Comparison of ENCODE assay signal across 1 cellular context in the genomic region with DNA sequence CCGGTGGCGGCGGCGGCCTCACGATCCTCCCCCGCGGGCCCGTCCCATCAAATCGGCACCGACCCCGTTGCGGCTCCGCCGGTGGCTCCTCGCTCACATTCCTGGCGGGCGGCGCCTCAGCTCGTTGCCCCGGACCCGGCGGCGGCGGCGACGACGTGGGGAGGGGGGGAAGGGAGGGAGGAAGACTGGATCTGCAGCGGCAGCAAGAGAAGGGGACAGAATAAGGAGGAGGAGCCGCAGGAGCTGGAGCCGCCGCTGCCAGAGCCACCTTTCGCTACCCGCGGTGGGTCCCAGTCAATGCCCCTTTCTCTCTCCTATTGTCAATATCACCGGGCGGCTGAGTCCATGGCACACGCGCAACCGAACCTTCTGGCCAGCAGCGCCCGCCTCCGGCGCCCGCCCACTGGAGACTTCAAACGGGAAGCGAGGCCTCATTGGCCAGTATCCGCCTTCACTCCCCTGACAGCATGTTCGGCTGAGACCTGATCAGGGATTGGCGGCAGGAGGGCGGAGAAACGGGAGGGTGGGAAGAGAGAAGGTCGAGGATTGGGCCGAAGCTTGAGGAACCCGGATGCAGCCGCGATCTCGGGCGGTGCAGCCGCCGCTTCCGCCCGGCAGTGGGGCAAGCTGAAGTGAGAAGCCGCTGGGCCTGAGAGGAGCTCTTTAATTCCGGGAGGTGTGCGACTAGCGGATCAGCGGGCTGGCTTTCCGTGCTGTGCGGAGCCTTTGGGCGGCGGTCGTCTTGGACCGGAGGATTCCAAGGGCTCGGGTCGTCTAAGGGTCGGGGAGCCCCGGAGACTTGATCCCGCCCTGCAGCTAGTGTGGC.
TF ChIP-seq lines count a peak whose summit lies in the region.

Gene PPP2R5E, minus strand, starts transcription at position 378 of the 826 bp plus-strand sequence. CDS start 3,692 bp downstream, outside the sequence.

TF ChIP-seq in K562, 482 proteins besides CTCF, POLR2A, EP300 and RAD21 (continued from another document and continues in another):
- TF ChIP-seq ZNF398 (CRISPR knock-in tag; IDR thresholded peaks at IDR 0.05): no peak
- TF ChIP-seq BCL6 (CRISPR knock-in tag; IDR thresholded peaks at IDR 0.05): no peak
- TF ChIP-seq MBD2 (IDR thresholded peaks at IDR 0.05; ENCODE audit: borderline replicate concordance, low read depth): peak; percentile 93
- no peak for TF ChIP-seq KAT2B (IDR thresholded peaks at IDR 0.05; ENCODE audit: low read depth, low read length)
- TF ChIP-seq PRPF4 (IDR thresholded peaks at IDR 0.05; ENCODE audit: insufficient read depth, low read depth, low read length, poor library complexity, severe bottlenecking): no peak
- TF ChIP-seq KDM4B (IDR thresholded peaks at IDR 0.05; ENCODE audit: borderline replicate concordance in 2 of 2, low read depth in 1 of 2): no peak
- no peak for TF ChIP-seq CHAMP1 (IDR thresholded peaks at IDR 0.05)
- peak; percentile 30; the same call in 1 of the 2 replicates for TF ChIP-seq SMAD4 (CRISPR knock-in tag; conservative IDR thresholded peaks at IDR 0.05)
- TF ChIP-seq, protein P1, sequence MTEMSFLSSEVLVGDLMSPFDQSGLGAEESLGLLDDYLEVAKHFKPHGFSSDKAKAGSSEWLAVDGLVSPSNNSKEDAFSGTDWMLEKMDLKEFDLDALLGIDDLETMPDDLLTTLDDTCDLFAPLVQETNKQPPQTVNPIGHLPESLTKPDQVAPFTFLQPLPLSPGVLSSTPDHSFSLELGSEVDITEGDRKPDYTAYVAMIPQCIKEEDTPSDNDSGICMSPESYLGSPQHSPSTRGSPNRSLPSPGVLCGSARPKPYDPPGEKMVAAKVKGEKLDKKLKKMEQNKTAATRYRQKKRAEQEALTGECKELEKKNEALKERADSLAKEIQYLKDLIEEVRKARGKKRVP (CRISPR knock-in tag; IDR thresholded peaks at IDR 0.05): no peak
- no peak for TF ChIP-seq NR1H2 (CRISPR knock-in tag; IDR thresholded peaks at IDR 0.05)
- TF ChIP-seq POU5F1 (IDR thresholded peaks at IDR 0.05; ENCODE audit: borderline replicate concordance, low read depth, low read length, partially characterized antibody): no peak
- no peak for TF ChIP-seq SNIP1 (IDR thresholded peaks at IDR 0.05; ENCODE audit: low read depth)
- peak; percentile 74; the same call in 1 of the 2 replicates for TF ChIP-seq MYC (IDR thresholded peaks at IDR 0.05; ENCODE audit: low read depth, low read length)
- no peak for TF ChIP-seq MYC (CRISPR knock-in tag; IDR thresholded peaks at IDR 0.05; ENCODE audit: borderline replicate concordance, low read depth)
- TF ChIP-seq ETV1 (tag; conservative IDR thresholded peaks at IDR 0.05; ENCODE audit: low read depth): peak; percentile 66; the same call in 1 of the 2 replicates
- TF ChIP-seq KDM5B (IDR thresholded peaks at IDR 0.05; ENCODE audit: insufficient replicate concordance, low read depth, low read length): peak; percentile 73
- 0 out of 2 replicates have a peak, but pooled peaks have one; percentile 21 for TF ChIP-seq ZBTB7A (IDR thresholded peaks at IDR 0.05; ENCODE audit: borderline replicate concordance, control insufficient read depth, low read depth, low read length)
- TF ChIP-seq JUND (IDR thresholded peaks at IDR 0.05; ENCODE audit: borderline replicate concordance, low read depth, low read length): 0 out of 2 replicates have a peak, but pooled peaks have one; percentile 8
- TF ChIP-seq JUND (tag; IDR thresholded peaks at IDR 0.05; ENCODE audit: borderline replicate concordance, low read depth, low read length): no peak
- TF ChIP-seq, protein P2, sequence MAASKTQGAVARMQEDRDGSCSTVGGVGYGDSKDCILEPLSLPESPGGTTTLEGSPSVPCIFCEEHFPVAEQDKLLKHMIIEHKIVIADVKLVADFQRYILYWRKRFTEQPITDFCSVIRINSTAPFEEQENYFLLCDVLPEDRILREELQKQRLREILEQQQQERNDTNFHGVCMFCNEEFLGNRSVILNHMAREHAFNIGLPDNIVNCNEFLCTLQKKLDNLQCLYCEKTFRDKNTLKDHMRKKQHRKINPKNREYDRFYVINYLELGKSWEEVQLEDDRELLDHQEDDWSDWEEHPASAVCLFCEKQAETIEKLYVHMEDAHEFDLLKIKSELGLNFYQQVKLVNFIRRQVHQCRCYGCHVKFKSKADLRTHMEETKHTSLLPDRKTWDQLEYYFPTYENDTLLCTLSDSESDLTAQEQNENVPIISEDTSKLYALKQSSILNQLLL (CRISPR knock-in tag; IDR thresholded peaks at IDR 0.05; ENCODE audit: borderline replicate concordance): no peak
- TF ChIP-seq ZNF184 (CRISPR knock-in tag; IDR thresholded peaks at IDR 0.05): no peak
- TF ChIP-seq RAD51 (IDR thresholded peaks at IDR 0.05; ENCODE audit: borderline replicate concordance, low read depth): no peak
- TF ChIP-seq KHSRP (IDR thresholded peaks at IDR 0.05): no peak
- no peak for TF ChIP-seq POLR2AphosphoS2 (IDR thresholded peaks at IDR 0.05; ENCODE audit: low read length)
- no peak for TF ChIP-seq MTF1 (CRISPR knock-in tag; IDR thresholded peaks at IDR 0.05; ENCODE audit: borderline replicate concordance)
- TF ChIP-seq NRF1 (conservative IDR thresholded peaks at IDR 0.05 in 1 of 2, IDR thresholded peaks at IDR 0.05 in 1 of 2): peak; percentile 85 to 87
- TF ChIP-seq, protein P3, sequence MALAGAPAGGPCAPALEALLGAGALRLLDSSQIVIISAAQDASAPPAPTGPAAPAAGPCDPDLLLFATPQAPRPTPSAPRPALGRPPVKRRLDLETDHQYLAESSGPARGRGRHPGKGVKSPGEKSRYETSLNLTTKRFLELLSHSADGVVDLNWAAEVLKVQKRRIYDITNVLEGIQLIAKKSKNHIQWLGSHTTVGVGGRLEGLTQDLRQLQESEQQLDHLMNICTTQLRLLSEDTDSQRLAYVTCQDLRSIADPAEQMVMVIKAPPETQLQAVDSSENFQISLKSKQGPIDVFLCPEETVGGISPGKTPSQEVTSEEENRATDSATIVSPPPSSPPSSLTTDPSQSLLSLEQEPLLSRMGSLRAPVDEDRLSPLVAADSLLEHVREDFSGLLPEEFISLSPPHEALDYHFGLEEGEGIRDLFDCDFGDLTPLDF (CRISPR knock-in tag; IDR thresholded peaks at IDR 0.05): no peak
- TF ChIP-seq ZNF445 (CRISPR knock-in tag; IDR thresholded peaks at IDR 0.05; ENCODE audit: low read depth): no peak
- TF ChIP-seq PHF8 (IDR thresholded peaks at IDR 0.05; ENCODE audit: borderline replicate concordance, low read length): peak; percentile 80
- TF ChIP-seq SREBF2 (CRISPR knock-in tag; IDR thresholded peaks at IDR 0.05): no peak
- TF ChIP-seq ZNF3 (CRISPR knock-in tag; IDR thresholded peaks at IDR 0.05): no peak
- no peak for TF ChIP-seq SETDB1 (IDR thresholded peaks at IDR 0.05; ENCODE audit: low read length)
- no peak for TF ChIP-seq RREB1 (CRISPR knock-in tag; IDR thresholded peaks at IDR 0.05)
- TF ChIP-seq THAP7 (CRISPR knock-in tag; IDR thresholded peaks at IDR 0.05): no peak
- peak; percentile 92 for TF ChIP-seq ELF1 (tag; IDR thresholded peaks at IDR 0.05)
- TF ChIP-seq BMI1 (IDR thresholded peaks at IDR 0.05; ENCODE audit: low read length): no peak
- no peak for TF ChIP-seq HDAC6 (IDR thresholded peaks at IDR 0.05; ENCODE audit: low read depth, low read length)
- TF ChIP-seq SREBF1 (IDR thresholded peaks at IDR 0.05; ENCODE audit: borderline replicate concordance, low read depth, low read length): no peak
- no peak for TF ChIP-seq ZSCAN32 (CRISPR knock-in tag; IDR thresholded peaks at IDR 0.05)
- no peak for TF ChIP-seq NR2F6 (CRISPR knock-in tag; IDR thresholded peaks at IDR 0.05)
- peak; percentile 49; the same call in 1 of the 2 replicates for TF ChIP-seq ZFX (CRISPR knock-in tag; IDR thresholded peaks at IDR 0.05)
- no peak for TF ChIP-seq FUS (optimal IDR thresholded peaks at IDR 0.05; ENCODE audit: low read depth, low read length)
- TF ChIP-seq ZNF212 (CRISPR knock-in tag; IDR thresholded peaks at IDR 0.05): no peak
- no peak for TF ChIP-seq NFXL1 (CRISPR knock-in tag; IDR thresholded peaks at IDR 0.05)
- peak; percentile 85 for TF ChIP-seq SUPT5H (IDR thresholded peaks at IDR 0.05)
- TF ChIP-seq NFYB (IDR thresholded peaks at IDR 0.05; ENCODE audit: extremely low read depth, insufficient read length): peak; percentile 70
- TF ChIP-seq FOXM1 (IDR thresholded peaks at IDR 0.05; ENCODE audit: low read depth): peak; percentile 43; the same call in 1 of the 2 replicates
- no peak for TF ChIP-seq FOXM1 (CRISPR knock-in tag; IDR thresholded peaks at IDR 0.05; ENCODE audit: low read depth)
